Comparison of ENCODE assay signal across 1 cellular context in the genomic region with DNA sequence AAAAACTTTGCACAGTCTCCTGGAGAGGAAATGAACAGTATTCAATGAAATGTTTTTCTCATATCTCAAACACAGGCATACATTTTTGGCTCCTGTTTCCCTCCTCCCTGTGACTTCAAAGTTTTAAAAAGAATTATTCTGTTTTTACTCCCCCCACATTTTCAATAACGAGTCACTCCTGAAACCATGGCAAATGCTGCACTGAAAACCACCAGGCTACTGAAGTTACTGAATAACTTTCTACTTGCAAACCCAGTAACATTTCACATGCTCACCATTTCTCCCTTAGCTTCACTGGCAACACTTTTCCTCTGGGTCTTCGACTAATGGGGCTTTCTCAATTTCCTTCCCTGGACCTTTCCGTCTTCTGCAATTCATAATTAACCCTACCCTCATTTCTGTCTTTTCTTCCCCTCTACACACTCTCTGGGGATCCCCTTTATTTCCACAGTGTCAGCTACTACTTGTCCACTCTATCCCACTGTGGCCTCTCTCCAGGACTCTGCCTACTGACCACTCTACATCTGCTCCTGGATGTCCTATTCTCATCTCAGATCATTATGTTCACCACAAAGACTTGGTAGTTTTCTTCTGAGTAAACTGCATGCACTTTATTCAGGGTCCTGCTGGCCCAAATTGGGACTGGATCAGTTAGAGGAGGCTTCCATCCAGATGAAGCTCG.
TF ChIP-seq lines count a peak whose summit lies in the region.

No MANE protein-coding gene starts in this region.

TF ChIP-seq in IMR-90, 13 proteins besides CTCF, POLR2A, EP300 and RAD21:
- TF ChIP-seq CHD1 (IDR thresholded peaks at IDR 0.05; ENCODE audit: low read depth, low read length), result no peak
